In genomic region chr21:42678618-42679295, GRCh38 we compare ENCODE assay signal across 15 cellular contexts. TPM values are rescaled to one million over a fixed set of nuclear protein-coding genes. Genes with fewer than 3 reads are reported as not detected.
DNase-seq lines count a peak whose midpoint lies in the region; ATAC-seq and TF ChIP-seq lines count a peak whose summit lies in the region.
"Had no signal": no experiment of that assay in that cellular context is flagged by ENCODE, and none has a peak within 500 bp of the region (broad histone marks: within the 10 kb centered on the region; RNA-seq: fewer than 3 reads in every experiment).

No MANE protein-coding gene starts in this region.

- 86 to 91% methylated on average over 5 to 20 of the region's 23 CpGs for WGBS in transverse colon (ENCODE audit: low coverage in 1 of 2), 2 donors

- intact Hi-C loops in transverse colon (cut with DNase I; ENCODE audit: low total_unique reads): no loop called here

- H3F3A ChIP-seq in neural progenitor cell (ENCODE audit: low read depth): peaks cover 2% of the 10 kb centered on the region

- TF ChIP-seq CTCF in NB4 (IDR thresholded peaks at IDR 0.05; ENCODE audit: low read depth, low read length) (no peak), brain (conservative IDR thresholded peaks at IDR 0.05) (no peak), neural progenitor cell (IDR thresholded peaks at IDR 0.05) (no peak), endothelial cell (IDR thresholded peaks at IDR 0.05; ENCODE audit: unreplicated experiment) (no peak), transverse colon (IDR thresholded peaks at IDR 0.05) (no peak)

- H3K36me3 Mint-ChIP-seq in brain (peaks cover 54% of the 10 kb centered on the region), neural progenitor cell (peaks cover 18% of the 10 kb centered on the region), endothelial cell (ENCODE audit: low read depth, unreplicated experiment) (peaks cover 16% of the 10 kb centered on the region)
- H3K36me3 Mint-ChIP-seq: CD8-positive, alpha-beta T cell had no signal

- H3K4me3 ChIP-seq in NB4 (ENCODE audit: low read depth, low read length) (peak overlapping the region; percentile 35), neural progenitor cell (no peak overlapping the region), transverse colon (no peak overlapping the region)

- no peaks in the 10 kb centered on the region for H3K36me3 ChIP-seq in neural progenitor cell
- H3K36me3 ChIP-seq in transverse colon: no peaks in the 10 kb centered on the region

- no peak for TF ChIP-seq POLR2A in NB4 (IDR thresholded peaks at IDR 0.05; ENCODE audit: extremely low read depth, insufficient read length)
- TF ChIP-seq POLR2A in transverse colon (IDR thresholded peaks at IDR 0.05): no peak

- H3K4me3 Mint-ChIP-seq in brain (peak overlapping the region in 1 of 5 experiments; percentile 67), neural progenitor cell (no peak overlapping the region), endothelial cell (ENCODE audit: unreplicated experiment) (no peak overlapping the region)
- H3K4me3 Mint-ChIP-seq: CD8-positive, alpha-beta T cell had no signal

- peak overlapping the region in 4 of 5 experiments; percentile 84 to 97 (median 94) for H3K27ac Mint-ChIP-seq in brain
- peak overlapping the region; percentile 92 for H3K27ac Mint-ChIP-seq in neural progenitor cell
- no peak overlapping the region for H3K27ac Mint-ChIP-seq in endothelial cell (ENCODE audit: unreplicated experiment)

- H3K9me3 Mint-ChIP-seq in brain (peaks cover 0 to 20% (median 7%) of the 10 kb centered on the region in 5 experiments), neural progenitor cell (peaks cover 7% of the 10 kb centered on the region), endothelial cell (ENCODE audit: unreplicated experiment) (no peaks in the 10 kb centered on the region)
- H3K9me3 Mint-ChIP-seq: CD8-positive, alpha-beta T cell had no signal

- no peak for TF ChIP-seq EP300 in transverse colon (IDR thresholded peaks at IDR 0.05; ENCODE audit: low read depth)

- H2AFZ ChIP-seq in neural progenitor cell (replicated peaks): no peak overlapping the region

- H3K9ac ChIP-seq in neural progenitor cell: no peak overlapping the region
- H3K9ac ChIP-seq: KMS-11 had no signal

- in situ Hi-C loops in transverse colon (cut with MboI; ENCODE audit: low pct_ligation_motif_present in 1 of 4, low pct_unique_long_range_greater_than_20kb in 1 of 4, low sequenced_read_pairs in 3 of 4): no loop called here

- ATAC-seq in GM21390 (IDR thresholded peaks at IDR 0.05; ENCODE audit: unreplicated experiment): no peak
- ATAC-seq: CD8-positive, alpha-beta T cell; HCT116; PC-3 had no signal

- H3K27me3 ChIP-seq in neural progenitor cell (no peaks in the 10 kb centered on the region), transverse colon (no peaks in the 10 kb centered on the region)

- H3K4me1 ChIP-seq in neural progenitor cell: peaks cover 19% of the 10 kb centered on the region
- peaks cover 0 to 13% (median 6%) of the 10 kb centered on the region in 4 donors for H3K4me1 ChIP-seq in transverse colon

- peaks cover 29% of the 10 kb centered on the region for H3K79me2 ChIP-seq in neural progenitor cell (ENCODE audit: low read depth)

- no peak overlapping the region for H3K4me2 ChIP-seq in neural progenitor cell
- H3K4me2 ChIP-seq: KMS-11 had no signal

- H3K9me3 ChIP-seq in neural progenitor cell (ENCODE audit: low read depth): no peaks in the 10 kb centered on the region
- no peaks in the 10 kb centered on the region for H3K9me3 ChIP-seq in transverse colon

- H3K27ac ChIP-seq in neural progenitor cell: no peak overlapping the region
- no peak overlapping the region for H3K27ac ChIP-seq in transverse colon
- H3K27ac ChIP-seq: KMS-11 had no signal

- H3K27me3 Mint-ChIP-seq in brain (peaks cover 2% of the 10 kb centered on the region), neural progenitor cell (ENCODE audit: insufficient read depth, low read depth) (peaks cover 24% of the 10 kb centered on the region), endothelial cell (ENCODE audit: unreplicated experiment) (peaks cover 14% of the 10 kb centered on the region)

- peaks cover 91% of the 10 kb centered on the region for H4K20me1 ChIP-seq in neural progenitor cell (ENCODE audit: low read depth)

- DNase-seq in NB4 (ENCODE audit: low read depth) (no peak), neural progenitor cell (ENCODE audit: low spot score) (no peak), D341Med (ENCODE audit: low spot score) (no peak), endothelial cell (ENCODE audit: low spot score) (no peak), transverse colon (no peak)
- DNase-seq: CD8-positive, alpha-beta T cell; GOT3; Right ventricle myocardium superior; SW 1271 had no signal

- peaks cover 17% of the 10 kb centered on the region for H3K4me1 Mint-ChIP-seq in brain
- H3K4me1 Mint-ChIP-seq in neural progenitor cell: peaks cover 66% of the 10 kb centered on the region
- H3K4me1 Mint-ChIP-seq in endothelial cell (ENCODE audit: unreplicated experiment): peaks cover 8% of the 10 kb centered on the region

RNA-seq across cellular contexts. Expression of gene PDE9A, which starts 25.3 kb away (rescaled TPM):
- polyA plus RNA-seq in brain (ENCODE audit: insufficient read depth, low read depth, low replicate concordance): 19.1 TPM
- total RNA-seq in neural progenitor cell (ENCODE audit: low replicate concordance) (40.2 and 41.0 TPM in 2 replicates), endothelial cell (ENCODE audit: unreplicated experiment) (20.7 TPM), transverse colon (100 to 1,000 TPM in 3 of 4 donors, 10 to 100 TPM in 1; 65.7 to 673 (median 364) TPM)
- total RNA-seq: RPMI7951 had no signal
